24 cellular contexts compared by ENCODE assay signal in the genomic region with DNA sequence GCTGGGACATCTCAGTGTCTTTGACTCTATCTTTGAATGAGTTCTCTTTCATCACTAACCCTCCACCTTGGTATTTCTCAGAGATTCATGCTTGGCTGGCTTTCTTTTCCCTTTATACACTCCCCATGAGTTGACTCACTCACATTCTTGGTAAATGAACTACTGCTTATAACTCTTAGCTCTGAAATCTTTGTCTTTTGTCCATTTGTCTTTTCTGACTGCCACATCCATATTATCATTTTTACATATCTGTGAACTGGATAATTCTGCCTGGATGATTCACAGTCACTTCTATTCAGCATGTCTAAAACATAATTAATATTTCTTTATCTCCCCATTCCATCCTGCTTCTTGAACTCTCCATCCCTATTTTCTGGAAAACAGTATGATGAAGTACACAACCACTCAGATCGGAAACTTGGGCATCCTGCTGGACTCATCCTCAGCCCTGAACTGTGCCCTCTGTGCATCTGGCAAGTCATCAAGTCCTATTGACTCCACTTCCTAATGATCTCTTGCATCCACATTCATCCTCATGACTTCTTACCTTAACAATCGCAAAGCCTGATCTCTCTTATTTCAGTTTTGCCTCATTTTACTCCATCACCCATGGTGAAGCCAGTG.
DNase-seq lines count a peak whose midpoint lies in the region; ATAC-seq and TF ChIP-seq lines count a peak whose summit lies in the region.
"Had no signal": no experiment of that assay in that cellular context is flagged by ENCODE, and none has a peak within 500 bp of the region (broad histone marks: within the 10 kb centered on the region; RNA-seq: fewer than 3 reads in every experiment).

No MANE protein-coding gene starts in this region.

- no peaks in the 10 kb centered on the region for H3K9me3 ChIP-seq in left lung
- H3K9me3 ChIP-seq: esophagus squamous epithelium, tibial nerve had no signal

- H3K36me3 ChIP-seq in brain microvascular endothelial cell (replicated peaks) (no peaks in the 10 kb centered on the region), left lung (no peaks in the 10 kb centered on the region), H7 (replicated peaks; ENCODE audit: control insufficient read depth, insufficient read depth, low read length) (no peaks in the 10 kb centered on the region)
- H3K36me3 ChIP-seq: esophagus squamous epithelium, neural progenitor cell, tibial nerve had no signal

- no peaks in the 10 kb centered on the region for H3K36me3 Mint-ChIP-seq in immature natural killer cell
- H3K36me3 Mint-ChIP-seq: activated naive CD4-positive, alpha-beta T cell treated with anti-CD3 and anti-CD28 coated beads, Interleukin-2, amount 50 U/mL, for 72 hours; CD4-positive, CD25-positive, alpha-beta regulatory T cell; neural progenitor cell; stimulated activated naive B cell treated with anti-CD40 and anti-IgM and Interleukin-4, amounts not matched to agents 10 μg/mL and 1 μg/mL and 100 μg/mL, for 72 hours had no signal

- intact Hi-C loops in left lung (cut with DNase I) = no loop called here

- H3K27ac Mint-ChIP-seq in immature natural killer cell = no peak overlapping the region
- H3K27ac Mint-ChIP-seq: activated naive CD4-positive, alpha-beta T cell treated with anti-CD3 and anti-CD28 coated beads, Interleukin-2, amount 50 U/mL, for 72 hours; CD4-positive, CD25-positive, alpha-beta regulatory T cell; neural progenitor cell; stimulated activated naive B cell treated with anti-CD40 and anti-IgM and Interleukin-4, amounts not matched to agents 10 μg/mL and 1 μg/mL and 100 μg/mL, for 72 hours had no signal

- ATAC-seq in left lung = no peak
- ATAC-seq: activated naive CD4-positive, alpha-beta T cell treated with anti-CD3 and anti-CD28 coated beads, Interleukin-2, amount 50 U/mL, for 72 hours; K562; left colon; stimulated activated naive B cell treated with anti-CD40 and anti-IgM and Interleukin-4, amounts not matched to agents 10 μg/mL and 1 μg/mL and 100 μg/mL, for 72 hours had no signal

- H3K27ac ChIP-seq in brain microvascular endothelial cell = no peak overlapping the region
- H3K27ac ChIP-seq in left lung = no peak overlapping the region
- H3K27ac ChIP-seq: esophagus squamous epithelium, neural progenitor cell, tibial nerve had no signal

- in situ Hi-C loops in brain microvascular endothelial cell (cut with HindIII; ENCODE audit: low pct_ligation_motif_present, low sequenced_read_pairs) = no loop called here

- H3K4me1 Mint-ChIP-seq in immature natural killer cell = no peaks in the 10 kb centered on the region
- H3K4me1 Mint-ChIP-seq: CD4-positive, CD25-positive, alpha-beta regulatory T cell; neural progenitor cell; stimulated activated naive B cell treated with anti-CD40 and anti-IgM and Interleukin-4, amounts not matched to agents 10 μg/mL and 1 μg/mL and 100 μg/mL, for 72 hours had no signal

- H3K27me3 ChIP-seq in brain microvascular endothelial cell (replicated peaks) (no peaks in the 10 kb centered on the region), left lung (no peaks in the 10 kb centered on the region), H7 (ENCODE audit: control insufficient read depth, insufficient read depth, low read length) (no peaks in the 10 kb centered on the region)
- H3K27me3 ChIP-seq: esophagus squamous epithelium, neural progenitor cell, tibial nerve had no signal

- H3K4me3 Mint-ChIP-seq in immature natural killer cell = no peak overlapping the region
- H3K4me3 Mint-ChIP-seq: CD4-positive, CD25-positive, alpha-beta regulatory T cell; neural progenitor cell; stimulated activated naive B cell treated with anti-CD40 and anti-IgM and Interleukin-4, amounts not matched to agents 10 μg/mL and 1 μg/mL and 100 μg/mL, for 72 hours had no signal

- TF ChIP-seq CTCF in brain microvascular endothelial cell (IDR thresholded peaks at IDR 0.05; ENCODE audit: low read depth, low read length, missing control alignments) = no peak
- no peak for TF ChIP-seq CTCF in left lung (IDR thresholded peaks at IDR 0.05)

- H3K27me3 Mint-ChIP-seq in immature natural killer cell (ENCODE audit: low read depth in 3 of 3) = peaks cover 0 to 7% (median 2%) of the 10 kb centered on the region in 3 donors

- H3K4me3 ChIP-seq in brain microvascular endothelial cell (ENCODE audit: low read depth, low read length) (no peak overlapping the region), left lung (no peak overlapping the region), H7 (ENCODE audit: insufficient read depth, low read depth, low read length) (no peak overlapping the region)
- H3K4me3 ChIP-seq: esophagus squamous epithelium, K562, neural progenitor cell, tibial nerve had no signal

- H3K4me1 ChIP-seq in left lung = no peaks in the 10 kb centered on the region
- H3K4me1 ChIP-seq: esophagus squamous epithelium, neural progenitor cell, tibial nerve had no signal

- H3K9me3 Mint-ChIP-seq in immature natural killer cell = no peaks in the 10 kb centered on the region
- H3K9me3 Mint-ChIP-seq: CD4-positive, CD25-positive, alpha-beta regulatory T cell; neural progenitor cell had no signal

- DNase-seq in AG08395 (ENCODE audit: low spot score) = peak; percentile 24
- peak; percentile 52 for DNase-seq in HS-5 (ENCODE audit: low read depth)
- DNase-seq in brain microvascular endothelial cell = peak; percentile 21
- peak; percentile 33 for DNase-seq in iris pigment epithelial cell (ENCODE audit: low read depth)
- DNase-seq in immature natural killer cell = no peak
- no peak for DNase-seq in left lung
- no peak for DNase-seq in H7
- no peak for DNase-seq in stimulated activated CD4-positive, alpha-beta T cell treated with anti-CD3 and anti-CD28 coated beads, Interleukin-2, amount 100 ng/mL, for 24 hours
- DNase-seq: activated CD4-positive, CD25-positive, alpha-beta regulatory T cell; activated T-cell treated with anti-CD3 and anti-CD28 coated beads, Interleukin-2, amount 50 U/mL, for 48 hours; CD4-positive, CD25-positive, alpha-beta regulatory T cell; esophagus squamous epithelium; hippocampal formation; left colon; NCI-H2081; NCI-H524 treated with DMSO at 0.1 percent for 48 hours; retina; SIG-M5; stimulated activated CD4-positive, alpha-beta T cell treated with anti-CD3 and anti-CD28 coated beads, Interleukin-15, amount 100 ng/mL, for 24 hours; stimulated activated naive B cell treated with anti-CD40 and anti-IgM and Interleukin-4, amounts not matched to agents 10 μg/mL and 1 μg/mL and 100 μg/mL, for 72 hours had no signal

Comparison
In these comparisons a context has a peak if more than half of its experiments do, and no peak if none do; other contexts are left out.
1. DNase-seq: peak in AG08395 (single experiment), HS-5 (single experiment), brain microvascular endothelial cell (single experiment) and iris pigment epithelial cell (single experiment); none in immature natural killer cell (0 of 3), left lung (0 of 2), H7 (single experiment) and stimulated activated CD4-positive, alpha-beta T cell treated with anti-CD3 and anti-CD28 coated beads, Interleukin-2, amount 100 ng/mL, for 24 hours (0 of 2).